9 cellular contexts compared by ENCODE assay signal in genomic region chrX:46796574-46797191, GRCh38. TPM values are rescaled to one million over a fixed set of nuclear protein-coding genes. Genes with fewer than 3 reads are reported as not detected.
DNase-seq lines count a peak whose midpoint lies in the region; ATAC-seq and TF ChIP-seq lines count a peak whose summit lies in the region.
"Had no signal": no experiment of that assay in that cellular context is flagged by ENCODE, and none has a peak within 500 bp of the region (broad histone marks: within the 10 kb centered on the region; RNA-seq: fewer than 3 reads in every experiment).

No MANE protein-coding gene starts in this region.

- H3K27ac Mint-ChIP-seq in Calu3 (ENCODE audit: unreplicated experiment) = peak overlapping the region; percentile 73
- no peak overlapping the region for H3K27ac Mint-ChIP-seq in memory B cell
- H3K27ac Mint-ChIP-seq: activated naive CD4-positive, alpha-beta T cell treated with anti-CD3 and anti-CD28 coated beads, Interleukin-2, amount 50 U/mL, for 24 hours had no signal

- no peaks in the 10 kb centered on the region for H3K36me3 Mint-ChIP-seq in Calu3 (ENCODE audit: insufficient read depth, unreplicated experiment)
- peaks cover 1% of the 10 kb centered on the region for H3K36me3 Mint-ChIP-seq in memory B cell
- H3K36me3 Mint-ChIP-seq: activated naive CD4-positive, alpha-beta T cell treated with anti-CD3 and anti-CD28 coated beads, Interleukin-2, amount 50 U/mL, for 24 hours had no signal

- no peak overlapping the region for H3K4me3 Mint-ChIP-seq in Calu3 (ENCODE audit: low read depth, unreplicated experiment)
- no peak overlapping the region for H3K4me3 Mint-ChIP-seq in memory B cell
- H3K4me3 Mint-ChIP-seq: activated naive CD4-positive, alpha-beta T cell treated with anti-CD3 and anti-CD28 coated beads, Interleukin-2, amount 50 U/mL, for 24 hours had no signal

- H3K27me3 Mint-ChIP-seq in Calu3 (ENCODE audit: unreplicated experiment) (no peaks in the 10 kb centered on the region), memory B cell (peaks cover 4% of the 10 kb centered on the region)
- H3K27me3 Mint-ChIP-seq: activated naive CD4-positive, alpha-beta T cell treated with anti-CD3 and anti-CD28 coated beads, Interleukin-2, amount 50 U/mL, for 24 hours had no signal

- peaks cover 21% of the 10 kb centered on the region for H3K4me1 Mint-ChIP-seq in Calu3 (ENCODE audit: low read depth, unreplicated experiment)
- H3K4me1 Mint-ChIP-seq in memory B cell = peaks cover 7% of the 10 kb centered on the region

- intact Hi-C loops in Calu3 (cut with micrococcal nuclease; ENCODE audit: unreplicated experiment) = loop anchor here (1.0 to 5.0 kb wide), 3 partner anchors 37 to 414 kb away; partner anchors contain the start of gene SLC9A7

- peak; percentile 71 for TF ChIP-seq CTCF in Calu3 (IDR thresholded peaks at IDR 0.05; ENCODE audit: unreplicated experiment)

- H3K9me3 Mint-ChIP-seq in Calu3 (ENCODE audit: low read depth, unreplicated experiment) (no peaks in the 10 kb centered on the region), memory B cell (no peaks in the 10 kb centered on the region)
- H3K9me3 Mint-ChIP-seq: activated naive CD4-positive, alpha-beta T cell treated with anti-CD3 and anti-CD28 coated beads, Interleukin-2, amount 50 U/mL, for 24 hours had no signal

- peak; percentile 82 for DNase-seq in Calu3
- peak; percentile 55 for DNase-seq in HCEC 1CT
- DNase-seq in NCI-H748 (lab: John Stamatoyannopoulos, UW; ENCODE audit: unreplicated experiment) = peak; percentile 60
- DNase-seq in activated CD4-positive, alpha-beta T cell treated with anti-CD3 and anti-CD28 coated beads, Interleukin-2, amount 50 U/mL, for 4 hours = peak; percentile 65 to 66
- peak; percentile 40 to 72 for DNase-seq in dermis microvascular lymphatic vessel endothelial cell (ENCODE audit: low read depth in 2 of 2)
- DNase-seq in memory B cell (ENCODE audit: low spot score in 2 of 2) = peak; percentile 65 to 68
- DNase-seq in stimulated activated CD8-positive, alpha-beta memory T cell treated with anti-CD3 and anti-CD28 coated beads, Interleukin-2, amount 100 ng/mL, for 1 hour (ENCODE audit: low read depth in 2 of 2) = peak; percentile 40 to 45

- no TSS peak for BruUV-seq in Calu3 (replicated peaks; lab: Mats Ljungman, UMichigan)

- ATAC-seq in memory B cell (ENCODE audit: low read depth) (peak; percentile 78), GM18517 (IDR thresholded peaks at IDR 0.05; ENCODE audit: unreplicated experiment) (no peak)

- CTCF ChIA-PET in Calu3 (lab: Charles Lee) = interaction anchor here (1.0 to 1.6 kb wide), 3 partner anchors 27 to 242 kb away, joined by 4 to 19 read pairs (median 5); partner anchors contain the start of gene SLC9A7

RNA-seq across cellular contexts. Expression of gene SLC9A7, which starts 37.8 kb away (rescaled TPM):
- total RNA-seq in Calu3 (2022) (66.4 and 83.3 TPM in 2 replicates), dermis microvascular lymphatic vessel endothelial cell (8.2 and 9.0 TPM in 2 replicates)

RNA-seq across cellular contexts. Expression of gene RP2, which starts 40.2 kb away (rescaled TPM):
- total RNA-seq in Calu3 (2022) (25.5 and 28.6 TPM in 2 replicates), dermis microvascular lymphatic vessel endothelial cell (24.3 and 25.5 TPM in 2 replicates)
